In the genomic region with DNA sequence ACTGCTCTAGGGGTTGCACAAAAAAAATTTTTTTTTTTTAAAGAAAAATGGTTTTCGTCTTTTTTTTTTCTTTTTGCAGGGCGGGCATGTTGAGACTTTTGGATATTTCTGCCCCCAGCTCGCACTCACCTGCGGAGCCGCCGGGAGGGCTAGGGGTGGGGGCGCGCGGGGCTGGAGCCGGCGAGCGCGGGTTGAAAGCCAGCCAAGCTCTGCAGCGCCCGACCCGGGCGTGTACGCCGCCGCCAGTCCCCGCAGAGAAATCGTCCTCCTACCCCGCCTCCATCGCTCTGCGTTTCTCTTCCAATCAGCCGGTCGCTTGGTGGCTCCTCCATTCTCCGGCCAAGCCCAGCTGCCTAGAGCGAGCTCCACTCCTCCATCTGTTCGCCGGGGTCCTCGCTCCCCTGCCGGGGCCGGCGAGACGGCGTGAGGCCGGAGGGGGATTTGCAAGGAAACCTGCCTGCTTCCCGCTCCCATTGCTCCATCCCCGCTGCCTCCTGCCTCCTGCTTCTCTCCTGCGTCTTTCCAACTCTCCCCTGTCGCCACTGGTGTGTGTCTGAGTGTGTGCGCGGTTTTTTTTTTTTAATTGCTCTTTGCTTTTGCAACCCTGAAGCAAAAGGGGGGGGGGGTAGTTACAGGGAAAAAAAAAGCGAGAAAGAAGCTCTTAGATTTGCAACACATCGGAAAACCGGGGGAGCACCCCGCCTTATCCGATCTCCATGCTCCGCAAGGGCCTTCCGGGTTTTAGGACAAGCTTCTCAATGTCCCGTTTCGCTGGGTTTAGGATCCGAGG, we compare ENCODE assay signal across 8 cellular contexts. TPM values are rescaled to one million over a fixed set of nuclear protein-coding genes. Genes with fewer than 3 reads are reported as not detected.
A peak's percentile ranks its signal among the peaks of the same experiment; 100 is the strongest.
DNase-seq lines count a peak whose midpoint lies in the region; ATAC-seq, FAIRE-seq and TF ChIP-seq lines count a peak whose summit lies in the region.

No MANE protein-coding gene starts in this region.

- TF ChIP-seq CTCF in BE2C (IDR thresholded peaks at IDR 0.05; ENCODE audit: low read depth, low read length): no peak
- no peak for TF ChIP-seq CTCF in HFF-Myc (IDR thresholded peaks at IDR 0.05; ENCODE audit: low read depth, low read length, missing control alignments)
- TF ChIP-seq CTCF in dorsolateral prefrontal cortex (IDR thresholded peaks at IDR 0.05 in 54 of 56, conservative IDR thresholded peaks at IDR 0.05 in 2 of 56; ENCODE audit: low read depth in 1 of 56, partially characterized antibody in 56 of 56): peak in 12 of 56 donors; percentile 7 to 28 (median 16)
- peak; percentile 27; the same call in 1 of the 2 replicates for TF ChIP-seq CTCF in HepG2 (CRISPR knock-in tag; IDR thresholded peaks at IDR 0.05)

- H3K4me2 ChIP-seq in HepG2 (ENCODE audit: low read depth, low read length): peak overlapping the region; percentile 95

- H3K4me1 ChIP-seq in BE2C: peaks cover 5% of the 10 kb centered on the region
- H3K4me1 ChIP-seq in HepG2 (ENCODE audit: insufficient read depth, low read length): peaks cover 34% of the 10 kb centered on the region

- H3K4me3 ChIP-seq in BE2C (ENCODE audit: low read depth, low read length): peak overlapping the region; percentile 84
- H3K4me3 ChIP-seq in HFF-Myc (replicated peaks; ENCODE audit: low read depth, low read length): peak overlapping the region; percentile 79
- peak overlapping the region; percentile 67 to 95 (median 88) for H3K4me3 ChIP-seq in dorsolateral prefrontal cortex
- H3K4me3 ChIP-seq in HepG2 (replicated peaks in 1 of 3; ENCODE audit: insufficient read depth in 1 of 3, low read depth in 2 of 3, low read length in 3 of 3): peak overlapping the region; percentile 81 to 99 (median 88)

- WGBS in HepG2 (ENCODE audit: low lambda C conversion rate): under 1% methylated on average over 49 of the region's 54 CpGs

- TF ChIP-seq POLR2A in HepG2 (IDR thresholded peaks at IDR 0.05; ENCODE audit: insufficient read depth in 1 of 2, low read depth in 2 of 2, low read length in 2 of 2): peak; percentile 59 to 73

- CTCF ChIA-PET in HepG2 (lab: Yijun Ruan, JAX; ENCODE audit: low intra/inter-chr PET ratio, low total read pairs): interaction anchor here (0.7 kb wide), 1 partner anchor 53 kb away, joined by 3 read pairs; no protein-coding TSS in a partner anchor

- H3K79me2 ChIP-seq in HepG2 (ENCODE audit: insufficient read depth, low read length): peaks cover 26% of the 10 kb centered on the region

- H3K36me3 ChIP-seq in BE2C (peaks cover 19% of the 10 kb centered on the region), HepG2 (replicated peaks in 1 of 2; ENCODE audit: control insufficient read depth in 1 of 2, insufficient read depth in 2 of 2, low read length in 2 of 2) (peaks cover 3 to 8% of the 10 kb centered on the region in 2 experiments)

- DNase-seq in BE2C: peak; percentile 90
- no peak for DNase-seq in HFF-Myc (ENCODE audit: extremely low read depth, low read depth)
- DNase-seq in NCI-H526 treated with DMSO at 0.1 percent for 48 hours (lab: John Stamatoyannopoulos, UW): peak; percentile 84
- DNase-seq in activated CD4-positive, alpha-beta T cell treated with anti-CD3 and anti-CD28 coated beads, Interleukin-2, amount 50 U/mL, for 1 hour: peak; percentile 59
- DNase-seq in dorsolateral prefrontal cortex: peak; percentile 57 to 89 (median 82)
- peak; percentile 78 for DNase-seq in HepG2 (ENCODE audit: low spot score)
- DNase-seq in stimulated activated CD4-positive, alpha-beta T cell treated with anti-CD3 and anti-CD28 coated beads, Interleukin-4, amount 100 ng/mL, for 4 hours: peak; percentile 49 to 55

- peak overlapping the region; percentile 90 for H3K9ac ChIP-seq in HepG2 (ENCODE audit: insufficient read depth, low read depth, low read length)

- H3K9me3 ChIP-seq in BE2C (no peaks in the 10 kb centered on the region), HepG2 (ENCODE audit: low read length) (no peaks in the 10 kb centered on the region)

- POLR2A ChIA-PET in HepG2 (lab: Yijun Ruan, JAX): interaction anchor here (0.5 to 3.9 kb wide), 16 partner anchors 11 to 282 kb away, joined by 3 to 25 read pairs (median 4); a partner anchor contains a TSS

- in situ Hi-C loops in HepG2 (cut with HindIII; ENCODE audit: extremely low pct_ligation_motif_present, low pct_unique_long_range_greater_than_20kb): loop anchor here (5.0 kb wide), 1 partner anchor 106 kb away; no protein-coding TSS in a partner anchor

- peak; percentile 13; the same call in 1 of the 2 replicates for TF ChIP-seq RAD21 in HepG2 (CRISPR knock-in tag; IDR thresholded peaks at IDR 0.05)

- intact Hi-C loops in dorsolateral prefrontal cortex (cut with DNase I) (loop anchor here in 1 of 2 donors (2.0 kb wide), 1 partner anchor 88 kb away; a partner anchor contains a TSS), HepG2 (cut with micrococcal nuclease; ENCODE audit: unreplicated experiment) (no loop called here)

- no TSS peak for BruUV-seq in HepG2 (replicated peaks; lab: Mats Ljungman, UMichigan)

- ATAC-seq in HepG2 (peak; percentile 64), GM18517 (IDR thresholded peaks at IDR 0.05; ENCODE audit: unreplicated experiment) (no peak)

- no peaks in the 10 kb centered on the region for H3K27me3 ChIP-seq in BE2C
- no peaks in the 10 kb centered on the region for H3K27me3 ChIP-seq in dorsolateral prefrontal cortex
- no peaks in the 10 kb centered on the region; a peak in 1 of 5 replicates for H3K27me3 ChIP-seq in HepG2 (ENCODE audit: control insufficient read depth in 1 of 2, insufficient read depth in 2 of 2, low read length in 2 of 2)

- peak overlapping the region; percentile 79 to 100 (median 99) for H3K27ac ChIP-seq in dorsolateral prefrontal cortex
- peak overlapping the region; percentile 89 for H3K27ac ChIP-seq in HepG2 (ENCODE audit: extremely low read length, insufficient read depth, low read length)

- no peaks in the 10 kb centered on the region; the same call in 1 of the 2 replicates for H4K20me1 ChIP-seq in HepG2 (ENCODE audit: insufficient read depth, low read length)

- no peak for FAIRE-seq in HepG2 (lab: Jason Lieb, UNC)

- no peak overlapping the region for H2AFZ ChIP-seq in HepG2 (ENCODE audit: low read length)

- TF ChIP-seq EP300 in HepG2 (IDR thresholded peaks at IDR 0.05; ENCODE audit: low read depth in 2 of 2, low read length in 2 of 2): no peak
- TF ChIP-seq EP300 in HepG2 (CRISPR knock-in tag; IDR thresholded peaks at IDR 0.05; ENCODE audit: borderline replicate concordance): no peak

RNA-seq across cellular contexts. Expression of a gene that starts 1.8 kb away (rescaled TPM):
- 106 TPM for polyA plus RNA-seq in BE2C (2012; ENCODE audit: insufficient read depth, insufficient read length, low read depth)
- 10 to 100 TPM; 56.2 to 94.1 (median 72.5) TPM for total RNA-seq in dorsolateral prefrontal cortex
- total RNA-seq in HepG2 (2016; rRNA removed; fragmentation: Illumina TruSeq; extraction: Trizol): 52.1 and 60.9 TPM in 2 replicates
- total RNA-seq in HepG2 (2016; cell fraction: cytosol; rRNA removed; fragmentation: Illumina TruSeq; extraction: Trizol; ENCODE audit: low read depth): 13.2 and 14.5 TPM in 2 replicates
- 46.2 and 61.5 TPM in 2 replicates for total RNA-seq in HepG2 (2016; cell fraction: insoluble cytoplasmic fraction; rRNA removed; fragmentation: Illumina TruSeq; extraction: Trizol)
- 33.7 and 33.9 TPM in 2 replicates for total RNA-seq in HepG2 (2016; cell fraction: membrane; rRNA removed; fragmentation: Illumina TruSeq; extraction: Trizol)
- total RNA-seq in HepG2 (2016; cell fraction: nucleus; rRNA removed; fragmentation: Illumina TruSeq; extraction: Trizol): 43.5 and 47.5 TPM in 2 replicates
- polyA plus RNA-seq in HepG2 (2011; rRNA removed): 15.2 and 16.1 TPM in 2 replicates
- polyA plus RNA-seq in HepG2 (2011; cell fraction: cytosol; rRNA removed): 9.1 and 10.0 TPM in 2 replicates
- polyA plus RNA-seq in HepG2 (2011; cell fraction: nucleus; rRNA removed): 35.4 and 41.3 TPM in 2 replicates
- 27.8 and 33.4 TPM in 2 replicates for polyA plus RNA-seq in HepG2 (2012)
- 8.6 and 8.7 TPM in 2 replicates for polyA plus RNA-seq in HepG2 (2016; cell fraction: cytosol; fragmentation: Illumina TruSeq; extraction: Trizol; ENCODE audit: low read depth)
- polyA plus RNA-seq in HepG2 (2016; cell fraction: insoluble cytoplasmic fraction; fragmentation: Illumina TruSeq; extraction: Trizol; ENCODE audit: low read depth): 57.4 and 68.3 TPM in 2 replicates
- polyA plus RNA-seq in HepG2 (2016; cell fraction: membrane; fragmentation: Illumina TruSeq; extraction: Trizol; ENCODE audit: low read depth): 21.7 and 23.2 TPM in 2 replicates
- polyA plus RNA-seq in HepG2 (2016; cell fraction: nucleus; fragmentation: Illumina TruSeq; extraction: Trizol; ENCODE audit: insufficient read depth, low read depth): 93.7 and 94.2 TPM in 2 replicates
- 11.5 and 30.7 TPM in 2 replicates for polyA minus RNA-seq in HepG2 (2011; rRNA and poly(A)+ RNA removed; ENCODE audit: low replicate concordance)
- 8.2 and 9.9 TPM in 2 replicates for polyA minus RNA-seq in HepG2 (2011; cell fraction: cytosol; rRNA and poly(A)+ RNA removed)
- 29.7 and 33.2 TPM in 2 replicates for polyA minus RNA-seq in HepG2 (2011; cell fraction: nucleus; rRNA and poly(A)+ RNA removed)

RNA-seq across cellular contexts. Expression of a gene that starts 21.6 kb away (rescaled TPM):
- 151 TPM for polyA plus RNA-seq in BE2C (2012; ENCODE audit: insufficient read depth, insufficient read length, low read depth)
- total RNA-seq in dorsolateral prefrontal cortex: 100 to 1,000 TPM in 119 of 120 experiments, 10 to 100 TPM in 1; 95.4 to 294 (median 207) TPM
- 45.7 and 59.1 TPM in 2 replicates for total RNA-seq in HepG2 (2016; rRNA removed; fragmentation: Illumina TruSeq; extraction: Trizol)
- 12.2 and 14.1 TPM in 2 replicates for total RNA-seq in HepG2 (2016; cell fraction: cytosol; rRNA removed; fragmentation: Illumina TruSeq; extraction: Trizol; ENCODE audit: low read depth)
- 42.7 and 60.0 TPM in 2 replicates for total RNA-seq in HepG2 (2016; cell fraction: insoluble cytoplasmic fraction; rRNA removed; fragmentation: Illumina TruSeq; extraction: Trizol)
- 45.9 and 46.8 TPM in 2 replicates for total RNA-seq in HepG2 (2016; cell fraction: membrane; rRNA removed; fragmentation: Illumina TruSeq; extraction: Trizol)
- total RNA-seq in HepG2 (2016; cell fraction: nucleus; rRNA removed; fragmentation: Illumina TruSeq; extraction: Trizol): 42.7 and 44.6 TPM in 2 replicates
- 44.5 and 49.3 TPM in 2 replicates for polyA plus RNA-seq in HepG2 (2011; rRNA removed)
- 39.5 and 41.0 TPM in 2 replicates for polyA plus RNA-seq in HepG2 (2011; cell fraction: cytosol; rRNA removed)
- polyA plus RNA-seq in HepG2 (2011; cell fraction: nucleus; rRNA removed): 121 and 131 TPM in 2 replicates
- polyA plus RNA-seq in HepG2 (2012): 37.8 and 38.4 TPM in 2 replicates
- polyA plus RNA-seq in HepG2 (2016; cell fraction: cytosol; fragmentation: Illumina TruSeq; extraction: Trizol; ENCODE audit: low read depth): 7.6 and 9.2 TPM in 2 replicates
- 50.4 and 54.3 TPM in 2 replicates for polyA plus RNA-seq in HepG2 (2016; cell fraction: insoluble cytoplasmic fraction; fragmentation: Illumina TruSeq; extraction: Trizol; ENCODE audit: low read depth)
- 32.8 and 36.7 TPM in 2 replicates for polyA plus RNA-seq in HepG2 (2016; cell fraction: membrane; fragmentation: Illumina TruSeq; extraction: Trizol; ENCODE audit: low read depth)
- polyA plus RNA-seq in HepG2 (2016; cell fraction: nucleus; fragmentation: Illumina TruSeq; extraction: Trizol; ENCODE audit: insufficient read depth, low read depth): 81.5 and 96.7 TPM in 2 replicates
- polyA minus RNA-seq in HepG2 (2011; rRNA and poly(A)+ RNA removed; ENCODE audit: low replicate concordance): 65.3 and 85.1 TPM in 2 replicates
- polyA minus RNA-seq in HepG2 (2011; cell fraction: cytosol; rRNA and poly(A)+ RNA removed): 25.4 and 26.4 TPM in 2 replicates
- 47.9 and 72.6 TPM in 2 replicates for polyA minus RNA-seq in HepG2 (2011; cell fraction: nucleus; rRNA and poly(A)+ RNA removed)

RNA-seq across cellular contexts. Expression of a gene that starts 34.5 kb away (rescaled TPM):
- 64.2 TPM for polyA plus RNA-seq in BE2C (2012; ENCODE audit: insufficient read depth, insufficient read length, low read depth)
- total RNA-seq in dorsolateral prefrontal cortex (10 to 100 TPM; 25.4 to 51.8 (median 37.8) TPM), HepG2 (2016; rRNA removed; fragmentation: Illumina TruSeq; extraction: Trizol) (18.7 and 26.9 TPM in 2 replicates)
- 9.7 and 10.5 TPM in 2 replicates for total RNA-seq in HepG2 (2016; cell fraction: cytosol; rRNA removed; fragmentation: Illumina TruSeq; extraction: Trizol; ENCODE audit: low read depth)
- 17.2 and 28.2 TPM in 2 replicates for total RNA-seq in HepG2 (2016; cell fraction: insoluble cytoplasmic fraction; rRNA removed; fragmentation: Illumina TruSeq; extraction: Trizol)
- 18.3 and 23.2 TPM in 2 replicates for total RNA-seq in HepG2 (2016; cell fraction: membrane; rRNA removed; fragmentation: Illumina TruSeq; extraction: Trizol)
- total RNA-seq in HepG2 (2016; cell fraction: nucleus; rRNA removed; fragmentation: Illumina TruSeq; extraction: Trizol): 23.0 and 27.8 TPM in 2 replicates
- 50.8 and 55.5 TPM in 2 replicates for polyA plus RNA-seq in HepG2 (2011; rRNA removed)
- 41.4 and 47.9 TPM in 2 replicates for polyA plus RNA-seq in HepG2 (2011; cell fraction: cytosol; rRNA removed)
- polyA plus RNA-seq in HepG2 (2011; cell fraction: nucleus; rRNA removed): 102 and 118 TPM in 2 replicates
- 22.8 and 25.7 TPM in 2 replicates for polyA plus RNA-seq in HepG2 (2012)
- polyA plus RNA-seq in HepG2 (2016; cell fraction: cytosol; fragmentation: Illumina TruSeq; extraction: Trizol; ENCODE audit: low read depth): 8.4 and 10.1 TPM in 2 replicates
- polyA plus RNA-seq in HepG2 (2016; cell fraction: insoluble cytoplasmic fraction; fragmentation: Illumina TruSeq; extraction: Trizol; ENCODE audit: low read depth): 19.7 and 21.2 TPM in 2 replicates
- 18.3 and 18.4 TPM in 2 replicates for polyA plus RNA-seq in HepG2 (2016; cell fraction: membrane; fragmentation: Illumina TruSeq; extraction: Trizol; ENCODE audit: low read depth)
- 62.7 and 64.3 TPM in 2 replicates for polyA plus RNA-seq in HepG2 (2016; cell fraction: nucleus; fragmentation: Illumina TruSeq; extraction: Trizol; ENCODE audit: insufficient read depth, low read depth)
- 28.1 and 44.6 TPM in 2 replicates for polyA minus RNA-seq in HepG2 (2011; rRNA and poly(A)+ RNA removed; ENCODE audit: low replicate concordance)
- polyA minus RNA-seq in HepG2 (2011; cell fraction: cytosol; rRNA and poly(A)+ RNA removed): 13.8 and 15.3 TPM in 2 replicates
- polyA minus RNA-seq in HepG2 (2011; cell fraction: nucleus; rRNA and poly(A)+ RNA removed): 21.1 and 21.4 TPM in 2 replicates

RNA-seq across cellular contexts. Expression of a gene that starts 46.7 kb away (rescaled TPM):
- polyA plus RNA-seq in BE2C (2012; ENCODE audit: insufficient read depth, insufficient read length, low read depth): not detected
- 1 to 10 TPM in 33 of 120 experiments, under 1 TPM in 62, not detected in 25; 0.08 to 6.2 (median 0.68) TPM for total RNA-seq in dorsolateral prefrontal cortex
- total RNA-seq in HepG2 (2016; rRNA removed; fragmentation: Illumina TruSeq; extraction: Trizol): not detected in 2 replicates
- total RNA-seq in HepG2 (2016; cell fraction: cytosol; rRNA removed; fragmentation: Illumina TruSeq; extraction: Trizol; ENCODE audit: low read depth): not detected in 2 replicates
- total RNA-seq in HepG2 (2016; cell fraction: insoluble cytoplasmic fraction; rRNA removed; fragmentation: Illumina TruSeq; extraction: Trizol): not detected in 2 replicates
- not detected in 2 replicates for total RNA-seq in HepG2 (2016; cell fraction: membrane; rRNA removed; fragmentation: Illumina TruSeq; extraction: Trizol)
- total RNA-seq in HepG2 (2016; cell fraction: nucleus; rRNA removed; fragmentation: Illumina TruSeq; extraction: Trizol): not detected in 2 replicates
- 0.01 TPM in 1 of 2 replicates, not detected in the other for polyA plus RNA-seq in HepG2 (2011; rRNA removed)
- not detected in 2 replicates for polyA plus RNA-seq in HepG2 (2011; cell fraction: cytosol; rRNA removed)
- polyA plus RNA-seq in HepG2 (2011; cell fraction: nucleus; rRNA removed): 0.03 TPM in 1 of 2 replicates, not detected in the other
- polyA plus RNA-seq in HepG2 (2012): not detected in 2 replicates
- polyA plus RNA-seq in HepG2 (2016; cell fraction: cytosol; fragmentation: Illumina TruSeq; extraction: Trizol; ENCODE audit: low read depth): not detected in 2 replicates
- not detected in 2 replicates for polyA plus RNA-seq in HepG2 (2016; cell fraction: insoluble cytoplasmic fraction; fragmentation: Illumina TruSeq; extraction: Trizol; ENCODE audit: low read depth)
- polyA plus RNA-seq in HepG2 (2016; cell fraction: membrane; fragmentation: Illumina TruSeq; extraction: Trizol; ENCODE audit: low read depth): not detected in 2 replicates
- polyA plus RNA-seq in HepG2 (2016; cell fraction: nucleus; fragmentation: Illumina TruSeq; extraction: Trizol; ENCODE audit: insufficient read depth, low read depth): not detected in 2 replicates
- polyA minus RNA-seq in HepG2 (2011; rRNA and poly(A)+ RNA removed; ENCODE audit: low replicate concordance): not detected in 2 replicates
- not detected in 2 replicates for polyA minus RNA-seq in HepG2 (2011; cell fraction: cytosol; rRNA and poly(A)+ RNA removed)
- polyA minus RNA-seq in HepG2 (2011; cell fraction: nucleus; rRNA and poly(A)+ RNA removed): not detected in 2 replicates

RNA-seq across cellular contexts. Expression of a gene that starts 50.8 kb away (rescaled TPM):
- 2.3 TPM for polyA plus RNA-seq in BE2C (2012; ENCODE audit: insufficient read depth, insufficient read length, low read depth)
- 1 to 10 TPM in 26 of 120 experiments, under 1 TPM in 78, not detected in 16; 0.23 to 3.2 (median 0.64) TPM for total RNA-seq in dorsolateral prefrontal cortex
- 0.07 TPM in 1 of 2 replicates, not detected in the other for total RNA-seq in HepG2 (2016; rRNA removed; fragmentation: Illumina TruSeq; extraction: Trizol)
- total RNA-seq in HepG2 (2016; cell fraction: cytosol; rRNA removed; fragmentation: Illumina TruSeq; extraction: Trizol; ENCODE audit: low read depth): not detected in 2 replicates
- not detected in 2 replicates for total RNA-seq in HepG2 (2016; cell fraction: insoluble cytoplasmic fraction; rRNA removed; fragmentation: Illumina TruSeq; extraction: Trizol)
- not detected in 2 replicates for total RNA-seq in HepG2 (2016; cell fraction: membrane; rRNA removed; fragmentation: Illumina TruSeq; extraction: Trizol)
- not detected in 2 replicates for total RNA-seq in HepG2 (2016; cell fraction: nucleus; rRNA removed; fragmentation: Illumina TruSeq; extraction: Trizol)
- 0.05 TPM in 1 of 2 replicates, not detected in the other for polyA plus RNA-seq in HepG2 (2011; rRNA removed)
- 0.04 and 0.10 TPM in 2 replicates for polyA plus RNA-seq in HepG2 (2011; cell fraction: cytosol; rRNA removed)
- polyA plus RNA-seq in HepG2 (2011; cell fraction: nucleus; rRNA removed): 0.45 and 0.47 TPM in 2 replicates
- polyA plus RNA-seq in HepG2 (2012): 0.47 and 0.64 TPM in 2 replicates
- polyA plus RNA-seq in HepG2 (2016; cell fraction: cytosol; fragmentation: Illumina TruSeq; extraction: Trizol; ENCODE audit: low read depth): not detected in 2 replicates
- not detected in 2 replicates for polyA plus RNA-seq in HepG2 (2016; cell fraction: insoluble cytoplasmic fraction; fragmentation: Illumina TruSeq; extraction: Trizol; ENCODE audit: low read depth)
- polyA plus RNA-seq in HepG2 (2016; cell fraction: membrane; fragmentation: Illumina TruSeq; extraction: Trizol; ENCODE audit: low read depth): not detected in 2 replicates
- not detected in 2 replicates for polyA plus RNA-seq in HepG2 (2016; cell fraction: nucleus; fragmentation: Illumina TruSeq; extraction: Trizol; ENCODE audit: insufficient read depth, low read depth)
- polyA minus RNA-seq in HepG2 (2011; rRNA and poly(A)+ RNA removed; ENCODE audit: low replicate concordance): 0.09 and 0.40 TPM in 2 replicates
- not detected in 2 replicates for polyA minus RNA-seq in HepG2 (2011; cell fraction: cytosol; rRNA and poly(A)+ RNA removed)
- not detected in 2 replicates for polyA minus RNA-seq in HepG2 (2011; cell fraction: nucleus; rRNA and poly(A)+ RNA removed)
